2 cellular contexts compared by ENCODE assay signal in the genomic region with DNA sequence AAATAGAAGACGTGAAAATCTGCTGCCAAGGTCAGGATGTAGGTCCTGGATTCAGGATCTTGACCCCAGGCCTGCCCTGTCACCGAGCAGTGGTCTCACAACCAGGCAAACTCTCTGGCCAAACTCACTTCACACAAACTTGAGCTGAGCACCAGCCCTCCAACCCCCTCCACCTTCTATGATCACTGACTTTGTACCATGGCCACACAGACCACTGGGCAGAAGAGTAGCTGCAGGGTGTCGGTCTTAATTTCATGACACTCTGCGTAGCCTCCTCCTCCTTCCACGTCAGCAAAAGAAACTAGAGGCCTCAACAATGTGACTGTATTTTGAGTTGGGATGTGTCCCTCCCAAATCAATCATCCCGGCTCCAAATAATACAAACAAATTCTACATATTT.
TF ChIP-seq lines count a peak whose summit lies in the region.

No MANE protein-coding gene starts in this region.

TF ChIP-seq in SK-N-SH, 30 proteins besides CTCF, POLR2A, EP300 and RAD21 (continued from another document):
- TF ChIP-seq GABPA (IDR thresholded peaks at IDR 0.05; ENCODE audit: low read depth) (no peak), GATA2 (CRISPR knock-in tag; IDR thresholded peaks at IDR 0.05) (no peak), SIN3A (IDR thresholded peaks at IDR 0.05; ENCODE audit: borderline replicate concordance, low read depth, low read length) (no peak), NRF1 (IDR thresholded peaks at IDR 0.05; ENCODE audit: low read depth, low read length) (no peak), RFX5 (IDR thresholded peaks at IDR 0.05; ENCODE audit: low read length) (no peak)
- TF ChIP-seq, protein P1, sequence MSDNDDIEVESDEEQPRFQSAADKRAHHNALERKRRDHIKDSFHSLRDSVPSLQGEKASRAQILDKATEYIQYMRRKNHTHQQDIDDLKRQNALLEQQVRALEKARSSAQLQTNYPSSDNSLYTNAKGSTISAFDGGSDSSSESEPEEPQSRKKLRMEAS (IDR thresholded peaks at IDR 0.05; ENCODE audit: low read depth): no peak
- TF ChIP-seq, protein P2, sequence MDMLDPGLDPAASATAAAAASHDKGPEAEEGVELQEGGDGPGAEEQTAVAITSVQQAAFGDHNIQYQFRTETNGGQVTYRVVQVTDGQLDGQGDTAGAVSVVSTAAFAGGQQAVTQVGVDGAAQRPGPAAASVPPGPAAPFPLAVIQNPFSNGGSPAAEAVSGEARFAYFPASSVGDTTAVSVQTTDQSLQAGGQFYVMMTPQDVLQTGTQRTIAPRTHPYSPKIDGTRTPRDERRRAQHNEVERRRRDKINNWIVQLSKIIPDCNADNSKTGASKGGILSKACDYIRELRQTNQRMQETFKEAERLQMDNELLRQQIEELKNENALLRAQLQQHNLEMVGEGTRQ (IDR thresholded peaks at IDR 0.05; ENCODE audit: borderline replicate concordance, low read depth, low read length): no peak
- TF ChIP-seq, protein P3, sequence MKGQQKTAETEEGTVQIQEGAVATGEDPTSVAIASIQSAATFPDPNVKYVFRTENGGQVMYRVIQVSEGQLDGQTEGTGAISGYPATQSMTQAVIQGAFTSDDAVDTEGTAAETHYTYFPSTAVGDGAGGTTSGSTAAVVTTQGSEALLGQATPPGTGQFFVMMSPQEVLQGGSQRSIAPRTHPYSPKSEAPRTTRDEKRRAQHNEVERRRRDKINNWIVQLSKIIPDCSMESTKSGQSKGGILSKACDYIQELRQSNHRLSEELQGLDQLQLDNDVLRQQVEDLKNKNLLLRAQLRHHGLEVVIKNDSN (IDR thresholded peaks at IDR 0.05; ENCODE audit: borderline replicate concordance, low read depth): no peak
TF ChIP-seq in SK-N-SH: peak in this region for 0.

TF ChIP-seq in SK-N-SH treated with all-trans-retinoic acid at 6 μM for 48 hours, 23 proteins besides CTCF, POLR2A, EP300 and RAD21 (continued from another document):
- TF ChIP-seq, protein P4, sequence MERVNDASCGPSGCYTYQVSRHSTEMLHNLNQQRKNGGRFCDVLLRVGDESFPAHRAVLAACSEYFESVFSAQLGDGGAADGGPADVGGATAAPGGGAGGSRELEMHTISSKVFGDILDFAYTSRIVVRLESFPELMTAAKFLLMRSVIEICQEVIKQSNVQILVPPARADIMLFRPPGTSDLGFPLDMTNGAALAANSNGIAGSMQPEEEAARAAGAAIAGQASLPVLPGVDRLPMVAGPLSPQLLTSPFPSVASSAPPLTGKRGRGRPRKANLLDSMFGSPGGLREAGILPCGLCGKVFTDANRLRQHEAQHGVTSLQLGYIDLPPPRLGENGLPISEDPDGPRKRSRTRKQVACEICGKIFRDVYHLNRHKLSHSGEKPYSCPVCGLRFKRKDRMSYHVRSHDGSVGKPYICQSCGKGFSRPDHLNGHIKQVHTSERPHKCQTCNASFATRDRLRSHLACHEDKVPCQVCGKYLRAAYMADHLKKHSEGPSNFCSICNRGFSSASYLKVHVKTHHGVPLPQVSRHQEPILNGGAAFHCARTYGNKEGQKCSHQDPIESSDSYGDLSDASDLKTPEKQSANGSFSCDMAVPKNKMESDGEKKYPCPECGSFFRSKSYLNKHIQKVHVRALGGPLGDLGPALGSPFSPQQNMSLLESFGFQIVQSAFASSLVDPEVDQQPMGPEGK (CRISPR knock-in tag; IDR thresholded peaks at IDR 0.05; ENCODE audit: borderline replicate concordance): no peak
- TF ChIP-seq TCF4 (CRISPR knock-in tag; IDR thresholded peaks at IDR 0.05; ENCODE audit: borderline replicate concordance) (no peak), PPARA (CRISPR knock-in tag; IDR thresholded peaks at IDR 0.05; ENCODE audit: borderline replicate concordance) (no peak), ZNF70 (CRISPR knock-in tag; IDR thresholded peaks at IDR 0.05) (no peak)
